In genomic region chr14:105316563-105316941, GRCh38 we compare ENCODE assay signal across 12 cellular contexts. TPM values are rescaled to one million over a fixed set of nuclear protein-coding genes. Genes with fewer than 3 reads are reported as not detected.
DNase-seq lines count a peak whose midpoint lies in the region; ATAC-seq, FAIRE-seq and TF ChIP-seq lines count a peak whose summit lies in the region.
"Had no signal": no experiment of that assay in that cellular context is flagged by ENCODE, and none has a peak within 500 bp of the region (broad histone marks: within the 10 kb centered on the region; RNA-seq: fewer than 3 reads in every experiment).

No MANE protein-coding gene starts in this region.

- no peaks in the 10 kb centered on the region for H3K27me3 Mint-ChIP-seq in activated CD4-positive, alpha-beta T cell treated with anti-CD3 and anti-CD28 coated beads for 36 hours
- H3K27me3 Mint-ChIP-seq in WTC11 (ENCODE audit: low read depth) = no peaks in the 10 kb centered on the region; the same call in 1 of the 2 replicates
- H3K27me3 Mint-ChIP-seq in stimulated activated naive B cell treated with anti-CD40 and anti-IgM and Interleukin-4, amounts not matched to agents 10 μg/mL and 1 μg/mL and 100 μg/mL, for 72 hours = no peaks in the 10 kb centered on the region

- ATAC-seq in activated CD4-positive, alpha-beta T cell treated with anti-CD3 and anti-CD28 coated beads for 36 hours = no peak
- no peak for ATAC-seq in WTC11
- no peak for ATAC-seq in stimulated activated naive B cell treated with anti-CD40 and anti-IgM and Interleukin-4, amounts not matched to agents 10 μg/mL and 1 μg/mL and 100 μg/mL, for 72 hours (replicated peaks)

- DNase-seq in activated CD4-positive, alpha-beta T cell treated with anti-CD3 and anti-CD28 coated beads for 36 hours = no peak
- DNase-seq in activated CD4-positive, alpha-beta T cell treated with anti-CD3 and anti-CD28 coated beads for 48 hours = no peak
- DNase-seq in WTC11 (ENCODE audit: low spot score) (no peak), fibroblast of the aortic adventitia (ENCODE audit: low read depth) (no peak), ACHN (no peak), NCI-H2171 (lab: John Stamatoyannopoulos, UW) (no peak), RCC 7860 (ENCODE audit: low spot score) (no peak)
- no peak for DNase-seq in stimulated activated naive B cell treated with anti-CD40 and anti-IgM and Interleukin-4, amounts not matched to agents 10 μg/mL and 1 μg/mL and 100 μg/mL, for 72 hours
- DNase-seq: activated CD4-positive, alpha-beta T cell treated with anti-CD3 and anti-CD28 coated beads for 1 hour; mesendoderm; NCI-H187 treated with DMSO at 0.1 percent for 48 hours had no signal

- FAIRE-seq in RCC 7860 (lab: Jason Lieb, UNC) = no peak
- FAIRE-seq: frontal cortex had no signal

- H3K4me1 Mint-ChIP-seq in activated CD4-positive, alpha-beta T cell treated with anti-CD3 and anti-CD28 coated beads for 36 hours = peaks cover 31% of the 10 kb centered on the region
- H3K4me1 Mint-ChIP-seq in WTC11 = peaks cover 15% of the 10 kb centered on the region
- peaks cover 20 to 40% of the 10 kb centered on the region in 2 donors for H3K4me1 Mint-ChIP-seq in stimulated activated naive B cell treated with anti-CD40 and anti-IgM and Interleukin-4, amounts not matched to agents 10 μg/mL and 1 μg/mL and 100 μg/mL, for 72 hours

- no peak overlapping the region for H3K27ac Mint-ChIP-seq in activated CD4-positive, alpha-beta T cell treated with anti-CD3 and anti-CD28 coated beads for 36 hours
- no peak overlapping the region for H3K27ac Mint-ChIP-seq in WTC11
- H3K27ac Mint-ChIP-seq in stimulated activated naive B cell treated with anti-CD40 and anti-IgM and Interleukin-4, amounts not matched to agents 10 μg/mL and 1 μg/mL and 100 μg/mL, for 72 hours = peak overlapping the region; percentile 14

- POLR2A ChIA-PET in activated CD4-positive, alpha-beta T cell treated with anti-CD3 and anti-CD28 coated beads for 36 hours (lab: Charles Lee) = interaction anchor here (0.6 kb wide), 1 partner anchor 907 kb away, joined by 3 read pairs; no protein-coding TSS in a partner anchor
- POLR2A ChIA-PET in WTC11 (lab: Charles Lee) = no interaction called here

- TF ChIP-seq CTCF in WTC11 (IDR thresholded peaks at IDR 0.05) (no peak), fibroblast of the aortic adventitia (IDR thresholded peaks at IDR 0.05; ENCODE audit: insufficient read depth, low read length) (no peak)

- in situ Hi-C loops in ACHN (cut with HindIII; ENCODE audit: low pct_ligation_motif_present, low pct_unique_long_range_greater_than_20kb, low sequenced_read_pairs) = no loop called here

- peak overlapping the region; percentile 82 for H3K4me3 ChIP-seq in fibroblast of the aortic adventitia (ENCODE audit: low read depth, low read length)

- H3K36me3 Mint-ChIP-seq in activated CD4-positive, alpha-beta T cell treated with anti-CD3 and anti-CD28 coated beads for 36 hours (ENCODE audit: low read depth) = no peaks in the 10 kb centered on the region
- H3K36me3 Mint-ChIP-seq in WTC11 = 0 out of 2 replicates have a peak, but pooled peaks cover 3% of the 10 kb centered on the region
- peaks cover 0 to 3% of the 10 kb centered on the region in 2 donors for H3K36me3 Mint-ChIP-seq in stimulated activated naive B cell treated with anti-CD40 and anti-IgM and Interleukin-4, amounts not matched to agents 10 μg/mL and 1 μg/mL and 100 μg/mL, for 72 hours

- H3K9me3 Mint-ChIP-seq in activated CD4-positive, alpha-beta T cell treated with anti-CD3 and anti-CD28 coated beads for 36 hours (ENCODE audit: low read depth) = no peaks in the 10 kb centered on the region
- H3K9me3 Mint-ChIP-seq in WTC11 = no peaks in the 10 kb centered on the region
- no peaks in the 10 kb centered on the region for H3K9me3 Mint-ChIP-seq in stimulated activated naive B cell treated with anti-CD40 and anti-IgM and Interleukin-4, amounts not matched to agents 10 μg/mL and 1 μg/mL and 100 μg/mL, for 72 hours

- intact Hi-C loops in activated CD4-positive, alpha-beta T cell treated with anti-CD3 and anti-CD28 coated beads for 36 hours (cut with DNase I, micrococcal nuclease) = no loop called here

- CTCF ChIA-PET in activated CD4-positive, alpha-beta T cell treated with anti-CD3 and anti-CD28 coated beads for 36 hours (lab: Charles Lee) = no interaction called here
- CTCF ChIA-PET in WTC11 (lab: Charles Lee) = interaction anchor here (1.0 to 1.8 kb wide), 3 partner anchors 18 to 36 kb away, joined by 4 to 6 read pairs (median 6); no protein-coding TSS in a partner anchor

- H3K4me3 Mint-ChIP-seq in activated CD4-positive, alpha-beta T cell treated with anti-CD3 and anti-CD28 coated beads for 36 hours = peak overlapping the region; percentile 84
- peak overlapping the region; percentile 84 for H3K4me3 Mint-ChIP-seq in WTC11
- H3K4me3 Mint-ChIP-seq in stimulated activated naive B cell treated with anti-CD40 and anti-IgM and Interleukin-4, amounts not matched to agents 10 μg/mL and 1 μg/mL and 100 μg/mL, for 72 hours = peak overlapping the region; percentile 93 to 95

TF ChIP-seq in WTC11, 78 proteins besides CTCF, POLR2A, EP300 and RAD21:
- TF ChIP-seq GRHL2 (CRISPR knock-in tag; IDR thresholded peaks at IDR 0.05; ENCODE audit: insufficient replicate concordance, severe bottlenecking) = no peak
- TF ChIP-seq NFATC4 (CRISPR knock-in tag; IDR thresholded peaks at IDR 0.05) = no peak
- no peak for TF ChIP-seq ZNF317 (CRISPR knock-in tag; IDR thresholded peaks at IDR 0.05; ENCODE audit: borderline replicate concordance, low read depth)
- no peak for TF ChIP-seq JAZF1 (CRISPR knock-in tag; IDR thresholded peaks at IDR 0.05)
- no peak for TF ChIP-seq ERG (CRISPR knock-in tag; IDR thresholded peaks at IDR 0.05)
- no peak for TF ChIP-seq ATF1 (CRISPR knock-in tag; IDR thresholded peaks at IDR 0.05)
- no peak for TF ChIP-seq ATF3 (CRISPR knock-in tag; conservative IDR thresholded peaks at IDR 0.05)
TF ChIP-seq in WTC11: peak in this region for 0.

RNA-seq across cellular contexts. Expression of gene PACS2, which starts 2.0 kb away (rescaled TPM):
- 10 to 100 TPM; 30.6 to 32.9 TPM for total RNA-seq in activated CD4-positive, alpha-beta T cell treated with anti-CD3 and anti-CD28 coated beads for 36 hours
- total RNA-seq in WTC11 (2021) (90.7 to 100 TPM (median 98.0 TPM) in 3 replicates), fibroblast of the aortic adventitia (ENCODE audit: low replicate concordance) (41.5 and 48.6 TPM in 2 replicates)

RNA-seq across cellular contexts. Expression of gene BRF1, which starts 15.8 kb away (rescaled TPM):
- total RNA-seq in activated CD4-positive, alpha-beta T cell treated with anti-CD3 and anti-CD28 coated beads for 36 hours = 10 to 100 TPM; 20.0 to 28.1 TPM
- total RNA-seq in WTC11 (2021) (23.9 to 26.5 TPM (median 26.4 TPM) in 3 replicates), fibroblast of the aortic adventitia (ENCODE audit: low replicate concordance) (28.8 and 49.4 TPM in 2 replicates)
